9 cellular contexts compared by ENCODE assay signal in the genomic region with DNA sequence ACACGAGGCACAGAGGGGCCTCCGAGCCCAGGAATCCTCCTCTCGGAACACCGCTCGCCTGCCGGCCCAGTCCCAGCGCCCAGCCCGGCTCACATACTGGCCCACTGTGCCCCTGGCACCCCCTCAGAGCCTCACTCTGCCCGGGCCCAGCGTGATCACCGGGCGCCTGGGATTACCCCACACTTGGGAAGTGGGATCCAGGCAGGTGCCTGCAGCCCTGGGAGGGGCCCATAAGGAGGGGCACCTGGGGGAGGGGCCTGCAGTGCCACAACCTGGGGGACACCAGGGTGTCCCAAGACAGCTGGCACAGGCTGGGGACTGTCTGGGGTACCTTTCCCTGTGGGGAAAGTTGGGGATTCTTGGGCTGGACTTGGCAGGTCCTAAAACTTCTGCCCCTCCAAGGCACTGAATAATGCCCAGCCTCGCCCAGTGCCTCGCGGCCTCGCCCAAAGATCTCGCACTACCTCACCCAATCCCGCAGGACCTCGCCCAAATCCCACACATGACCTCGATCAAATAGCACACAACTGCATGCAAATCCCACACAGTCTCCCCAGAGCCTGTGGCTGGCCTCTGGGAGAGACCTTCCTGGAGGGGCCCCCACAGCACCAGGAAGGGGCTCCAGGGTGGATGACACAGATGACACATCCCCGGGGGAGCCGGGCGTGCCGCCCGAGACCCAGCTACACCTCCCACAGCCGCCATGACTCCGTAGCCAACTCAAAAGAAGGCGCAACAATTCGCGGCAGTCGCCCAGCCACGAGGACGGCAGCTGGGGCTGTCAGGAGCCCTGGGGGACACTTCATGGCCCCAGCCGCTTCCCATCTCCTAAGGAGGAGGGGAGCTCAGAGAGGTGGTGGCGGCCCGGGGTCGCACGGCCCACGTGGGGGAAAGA. TPM values are rescaled to one million over a fixed set of nuclear protein-coding genes. Genes with fewer than 3 reads are reported as not detected.
DNase-seq lines count a peak whose midpoint lies in the region; ATAC-seq, FAIRE-seq and TF ChIP-seq lines count a peak whose summit lies in the region.
"Had no signal": no experiment of that assay in that cellular context is flagged by ENCODE, and none has a peak within 500 bp of the region (broad histone marks: within the 10 kb centered on the region; RNA-seq: fewer than 3 reads in every experiment).

No MANE protein-coding gene starts in this region.

- no peaks in the 10 kb centered on the region for H3K27me3 ChIP-seq in lung (ENCODE audit: control insufficient read depth, insufficient read depth)
- H3K27me3 ChIP-seq: body of pancreas had no signal

- 53 to 58% methylated on average over 39 of the region's 39 CpGs for WGBS in lung, 2 donors

- H3K36me3 Mint-ChIP-seq in activated naive CD4-positive, alpha-beta T cell treated with anti-CD3 and anti-CD28 coated beads for 36 hours (ENCODE audit: low read depth): peaks cover 8% of the 10 kb centered on the region
- peaks cover 1% of the 10 kb centered on the region for H3K36me3 Mint-ChIP-seq in activated naive CD8-positive, alpha-beta T cell treated with anti-CD3 and anti-CD28 coated beads, Interleukin-2, amount 50 U/mL, for 24 hours (ENCODE audit: low read depth)

- no peak for ATAC-seq in activated naive CD8-positive, alpha-beta T cell treated with anti-CD3 and anti-CD28 coated beads, Interleukin-2, amount 50 U/mL, for 24 hours
- ATAC-seq in lung (ENCODE audit: insufficient read depth, low FRiP score): no peak
- ATAC-seq: body of pancreas had no signal

- H3K27me3 Mint-ChIP-seq in activated naive CD4-positive, alpha-beta T cell treated with anti-CD3 and anti-CD28 coated beads for 36 hours (ENCODE audit: low read depth): no peaks in the 10 kb centered on the region
- no peaks in the 10 kb centered on the region for H3K27me3 Mint-ChIP-seq in activated naive CD8-positive, alpha-beta T cell treated with anti-CD3 and anti-CD28 coated beads, Interleukin-2, amount 50 U/mL, for 24 hours

- no peak for TF ChIP-seq CTCF in lung (IDR thresholded peaks at IDR 0.05; ENCODE audit: control extremely low read depth, extremely low read depth)

- no peaks in the 10 kb centered on the region for H3K9me3 Mint-ChIP-seq in activated naive CD4-positive, alpha-beta T cell treated with anti-CD3 and anti-CD28 coated beads for 36 hours
- no peaks in the 10 kb centered on the region for H3K9me3 Mint-ChIP-seq in activated naive CD8-positive, alpha-beta T cell treated with anti-CD3 and anti-CD28 coated beads, Interleukin-2, amount 50 U/mL, for 24 hours

- H3K4me3 ChIP-seq in lung: no peak overlapping the region
- H3K4me3 ChIP-seq: body of pancreas had no signal

- CTCF ChIA-PET in activated naive CD4-positive, alpha-beta T cell treated with anti-CD3 and anti-CD28 coated beads for 36 hours (lab: Charles Lee): interaction anchor here (1.2 to 1.7 kb wide), 2 partner anchors 8 to 47 kb away, joined by 4 read pairs; no protein-coding TSS in a partner anchor

- no peaks in the 10 kb centered on the region for H3K9me3 ChIP-seq in lung (ENCODE audit: control insufficient read depth in 2 of 2, insufficient read depth in 1 of 2, low read length in 1 of 2)
- H3K9me3 ChIP-seq: body of pancreas had no signal

- H3K36me3 ChIP-seq in lung (ENCODE audit: control insufficient read depth in 2 of 2, insufficient read depth in 2 of 2, low read length in 2 of 2): peaks cover 0 to 25% of the 10 kb centered on the region in 2 donors

- H3K27ac ChIP-seq in lung (ENCODE audit: low read depth in 1 of 2, low read length in 1 of 2): peak overlapping the region; percentile 2 to 91
- H3K27ac ChIP-seq in substantia nigra (ENCODE audit: low read depth, low read length, poor library complexity, severe bottlenecking): peak overlapping the region; percentile 26

- intact Hi-C loops in activated naive CD4-positive, alpha-beta T cell treated with anti-CD3 and anti-CD28 coated beads for 36 hours (cut with micrococcal nuclease): loop anchor here (1.0 to 5.0 kb wide), 4 partner anchors 7 to 495 kb away; partner anchors contain the start of gene ABCA2

- no peak for FAIRE-seq in GM19239 (lab: Jason Lieb, UNC)

- peak overlapping the region; percentile 91 for H3K27ac Mint-ChIP-seq in activated naive CD4-positive, alpha-beta T cell treated with anti-CD3 and anti-CD28 coated beads for 36 hours
- peak overlapping the region; percentile 91 for H3K27ac Mint-ChIP-seq in activated naive CD8-positive, alpha-beta T cell treated with anti-CD3 and anti-CD28 coated beads, Interleukin-2, amount 50 U/mL, for 24 hours

- peak overlapping the region; percentile 57 for H3K4me3 Mint-ChIP-seq in activated naive CD4-positive, alpha-beta T cell treated with anti-CD3 and anti-CD28 coated beads for 36 hours
- peak overlapping the region; percentile 61 for H3K4me3 Mint-ChIP-seq in activated naive CD8-positive, alpha-beta T cell treated with anti-CD3 and anti-CD28 coated beads, Interleukin-2, amount 50 U/mL, for 24 hours

- peaks cover 0 to 71% of the 10 kb centered on the region in 2 donors for H3K4me1 ChIP-seq in lung (ENCODE audit: control insufficient read depth in 2 of 2, insufficient read depth in 2 of 2, low read length in 2 of 2)

- peak; percentile 40 for DNase-seq in activated naive CD4-positive, alpha-beta T cell treated with anti-CD3 and anti-CD28 coated beads for 36 hours
- no peak for DNase-seq in activated naive CD4-positive, alpha-beta T cell treated with Interleukin-2 at 50 U/mL for 16 hours
- no peak for DNase-seq in activated naive CD8-positive, alpha-beta T cell treated with anti-CD3 and anti-CD28 coated beads, Interleukin-2, amount 50 U/mL, for 24 hours
- DNase-seq in lung (ENCODE audit: low spot score) (no peak), substantia nigra (lab: John Stamatoyannopoulos, UW) (no peak), hepatic stellate cell (ENCODE audit: low spot score) (no peak), COR-L47 (lab: John Stamatoyannopoulos, UW) (no peak), GM19239 (ENCODE audit: insufficient read length, low spot score) (no peak)
- DNase-seq: body of pancreas had no signal

- H3K4me1 Mint-ChIP-seq in activated naive CD4-positive, alpha-beta T cell treated with anti-CD3 and anti-CD28 coated beads for 36 hours (ENCODE audit: low read depth): peaks cover 58% of the 10 kb centered on the region
- H3K4me1 Mint-ChIP-seq in activated naive CD8-positive, alpha-beta T cell treated with anti-CD3 and anti-CD28 coated beads, Interleukin-2, amount 50 U/mL, for 24 hours: peaks cover 52% of the 10 kb centered on the region

RNA-seq across cellular contexts. Expression of gene NOTCH1, which starts 13.7 kb away (rescaled TPM):
- 10 to 100 TPM; 71.4 to 80.2 TPM for total RNA-seq in activated naive CD4-positive, alpha-beta T cell treated with anti-CD3 and anti-CD28 coated beads for 36 hours
- total RNA-seq in lung: 100 to 1,000 TPM in 1 of 2 donors, 10 to 100 TPM in 1; 64.3 to 101 TPM
- 10 to 100 TPM; 23.9 to 24.7 TPM for polyA plus RNA-seq in lung

RNA-seq across cellular contexts. Expression of gene SEC16A, which starts 49.3 kb away (rescaled TPM):
- total RNA-seq in activated naive CD4-positive, alpha-beta T cell treated with anti-CD3 and anti-CD28 coated beads for 36 hours: 10 to 100 TPM; 44.1 to 47.3 TPM
- 10 to 100 TPM; 44.3 to 78.8 TPM for total RNA-seq in lung
- polyA plus RNA-seq in lung: 10 to 100 TPM; 44.2 to 49.1 TPM
